In genomic region chr6:43410776-43411175, GRCh38 we compare ENCODE assay signal across 2 cellular contexts. TPM values are rescaled to one million over a fixed set of nuclear protein-coding genes. Genes with fewer than 3 reads are reported as not detected.
"Had no signal": no experiment of that assay in that cellular context is flagged by ENCODE, and none has a peak within 500 bp of the region (broad histone marks: within the 10 kb centered on the region; RNA-seq: fewer than 3 reads in every experiment).

No MANE protein-coding gene starts in this region.

RNA-seq across cellular contexts. Expression of gene DLK2, which starts 44.6 kb away (rescaled TPM):
- total RNA-seq: subcutaneous adipose tissue, thoracic aorta had no signal
